In the genomic region with DNA sequence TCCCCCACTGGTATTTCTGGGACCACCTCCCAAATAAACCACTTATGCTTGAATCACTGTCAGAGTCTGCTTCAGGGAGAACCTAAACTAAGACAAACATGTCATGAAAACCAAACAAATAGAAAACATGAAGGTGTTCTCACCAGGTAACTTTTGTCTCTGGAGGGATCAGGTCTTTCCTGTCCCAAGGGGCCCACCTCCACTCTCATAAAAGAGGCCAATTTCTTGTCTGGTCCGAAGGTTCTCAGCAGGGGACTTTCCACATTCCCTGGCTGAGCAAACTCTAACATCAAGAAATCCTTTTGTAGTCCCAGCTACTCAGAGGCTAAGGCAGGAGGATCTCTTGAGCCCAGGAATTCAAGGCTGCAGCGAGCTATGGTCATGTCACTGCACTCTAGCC, we compare ENCODE assay signal across 15 cellular contexts. TPM values are rescaled to one million over a fixed set of nuclear protein-coding genes. Genes with fewer than 3 reads are reported as not detected.
DNase-seq lines count a peak whose midpoint lies in the region; ATAC-seq, FAIRE-seq and TF ChIP-seq lines count a peak whose summit lies in the region.
"Had no signal": no experiment of that assay in that cellular context is flagged by ENCODE, and none has a peak within 500 bp of the region (broad histone marks: within the 10 kb centered on the region; RNA-seq: fewer than 3 reads in every experiment).

No MANE protein-coding gene starts in this region.

- no peak for TF ChIP-seq EP300 in GM12878 (IDR thresholded peaks at IDR 0.05; ENCODE audit: borderline replicate concordance in 1 of 2, control insufficient read depth in 1 of 2, low read depth in 2 of 2, low read length in 2 of 2)

- H2AFZ ChIP-seq in GM12878 (ENCODE audit: control insufficient read depth, low read depth, low read length) = no peak overlapping the region

- no TSS peak for BruUV-seq in GM12878 (replicated peaks; lab: Mats Ljungman, UMichigan)

- H3K9me3 ChIP-seq in GM12878 (replicated peaks; ENCODE audit: control insufficient read depth, insufficient read depth, low read length) (no peaks in the 10 kb centered on the region; the same call in 2 of the 3 replicates), mucosa of descending colon (no peaks in the 10 kb centered on the region)
- H3K9me3 ChIP-seq: ascending aorta, gastrocnemius medialis had no signal

- no peaks in the 10 kb centered on the region for H4K20me1 ChIP-seq in GM12878 (ENCODE audit: control insufficient read depth, insufficient read depth)

- in situ Hi-C loops in GM12878 (cut with MboI) = no loop called here

- RAD21 ChIA-PET in GM12878 (lab: Charles Lee; ENCODE audit: unreplicated experiment) = interaction anchor here (1.4 kb wide), 1 partner anchor 204 kb away, joined by 3 read pairs; no protein-coding TSS in a partner anchor

- DNase-seq in GM19239 (ENCODE audit: insufficient read length, low spot score) (no peak), GM12878 (ENCODE audit: low read depth, low spot score) (no peak), mucosa of descending colon (no peak), NCI-H774 (lab: John Stamatoyannopoulos, UW) (no peak)
- DNase-seq in stimulated activated CD4-positive, alpha-beta T cell treated with anti-CD3 and anti-CD28 coated beads, Interleukin-2, amount 100 ng/mL, for 48 hours = no peak
- DNase-seq: activated CD4-positive, alpha-beta T cell treated with anti-CD3 and anti-CD28 coated beads, Interleukin-2, amount 50 U/mL, for 1 hour; activated naive CD4-positive, alpha-beta T cell treated with anti-CD3 and anti-CD28 coated beads for 36 hours; gastrocnemius medialis; naive B cell had no signal

- TF ChIP-seq POLR2A in GM12878 (IDR thresholded peaks at IDR 0.05; ENCODE audit: low read depth, low read length) = no peak

- intact Hi-C loops in GM12878 (cut with micrococcal nuclease; ENCODE audit: unreplicated experiment) = no loop called here
- intact Hi-C loops in mucosa of descending colon (cut with DNase I, micrococcal nuclease) = no loop called here

- WGBS in GM12878 (ENCODE audit: insufficient coverage, insufficient replicate concordance, low lambda C conversion rate, missing lambda C conversion rate) = 90% methylated on average over 2 of the region's 2 CpGs

- TF ChIP-seq RAD21 in GM12878 (IDR thresholded peaks at IDR 0.05; ENCODE audit: insufficient read depth, low read depth, low read length) = no peak

- H3K4me1 ChIP-seq in GM12878 (ENCODE audit: control insufficient read depth, insufficient read depth, low read length) (peaks cover 30% of the 10 kb centered on the region), mucosa of descending colon (ENCODE audit: low read depth) (peaks cover 10% of the 10 kb centered on the region)
- H3K4me1 ChIP-seq: ascending aorta, gastrocnemius medialis had no signal

- FAIRE-seq in GM19239 (lab: Jason Lieb, UNC) = peak; percentile 14
- no peak for FAIRE-seq in GM12878 (lab: Jason Lieb, UNC)
- FAIRE-seq: D721Med, H54 had no signal

- peak overlapping the region; percentile 17; the same call in 1 of the 2 replicates for H3K4me2 ChIP-seq in GM12878 (ENCODE audit: control insufficient read depth, insufficient read depth)

- ATAC-seq in GM12878 (no peak), mucosa of descending colon (peak; percentile 33), GM21515 (IDR thresholded peaks at IDR 0.05; ENCODE audit: unreplicated experiment) (no peak), GM21423 (IDR thresholded peaks at IDR 0.05; ENCODE audit: unreplicated experiment) (no peak)
- ATAC-seq: gastrocnemius medialis had no signal

- no peaks in the 10 kb centered on the region for H3K27me3 ChIP-seq in GM12878 (replicated peaks in 1 of 2; ENCODE audit: control insufficient read depth in 2 of 2, insufficient read depth in 2 of 2, low read length in 1 of 2)
- H3K27me3 ChIP-seq: gastrocnemius medialis had no signal

- CTCF ChIA-PET in GM12878 (lab: Yijun Ruan, JAX) = no interaction called here

- SMC1A ChIA-PET in GM12878 (lab: Charles Lee; ENCODE audit: uncharacterized antibody, unreplicated experiment) = interaction anchor here (1.1 kb wide), 1 partner anchor 24 kb away, joined by 3 read pairs; no protein-coding TSS in a partner anchor

- H3K27ac ChIP-seq in C4-2B (peak overlapping the region; percentile 72), GM12878 (ENCODE audit: control insufficient read depth, insufficient read depth) (no peak overlapping the region)
- H3K27ac ChIP-seq: ascending aorta, gastrocnemius medialis had no signal

- H3K9ac ChIP-seq in GM12878 (ENCODE audit: control insufficient read depth, insufficient read depth, low read length) = no peak overlapping the region

- TF ChIP-seq CTCF in C4-2B (conservative IDR thresholded peaks at IDR 0.05) (no peak), GM12878 (IDR thresholded peaks at IDR 0.05 in 2 of 3, conservative IDR thresholded peaks at IDR 0.05 in 1 of 3; ENCODE audit: control insufficient read depth in 2 of 3, extremely low read depth in 1 of 3, insufficient read depth in 1 of 3, low read depth in 3 of 3, low read length in 3 of 3) (no peak), mucosa of descending colon (IDR thresholded peaks at IDR 0.05) (no peak)

- no peaks in the 10 kb centered on the region for H3K79me2 ChIP-seq in GM12878 (ENCODE audit: control insufficient read depth, insufficient read depth, low read length)

- H3K36me3 ChIP-seq in GM12878 (ENCODE audit: control insufficient read depth in 2 of 2, insufficient read depth in 2 of 2, low read length in 1 of 2) (no peaks in the 10 kb centered on the region), mucosa of descending colon (ENCODE audit: low read depth) (no peaks in the 10 kb centered on the region)
- H3K36me3 ChIP-seq: ascending aorta, gastrocnemius medialis had no signal

- H3K4me3 ChIP-seq in GM12878 (no peak overlapping the region), mucosa of descending colon (no peak overlapping the region)
- H3K4me3 ChIP-seq: ascending aorta, gastrocnemius medialis had no signal

- POLR2A ChIA-PET in GM12878 (lab: Charles Lee) = interaction anchor here (0.6 to 1.5 kb wide), 2 partner anchors 64 to 204 kb away, joined by 3 to 4 read pairs; no protein-coding TSS in a partner anchor

TF ChIP-seq in GM12878, 131 proteins besides CTCF, POLR2A, EP300 and RAD21 (continues in another document):
- TF ChIP-seq RUNX3 (IDR thresholded peaks at IDR 0.05; ENCODE audit: low read length) (no peak), EGR1 (IDR thresholded peaks at IDR 0.05; ENCODE audit: borderline replicate concordance in 1 of 2, low read depth in 2 of 2, low read length in 2 of 2) (no peak), REST (IDR thresholded peaks at IDR 0.05; ENCODE audit: low read depth, low read length) (no peak), WRNIP1 (IDR thresholded peaks at IDR 0.05; ENCODE audit: borderline replicate concordance, low read depth, low read length) (no peak), ATF7 (IDR thresholded peaks at IDR 0.05; ENCODE audit: low read depth) (no peak), CBX3 (IDR thresholded peaks at IDR 0.05; ENCODE audit: borderline replicate concordance, low read depth) (no peak), RFX5 (IDR thresholded peaks at IDR 0.05; ENCODE audit: low read depth, low read length) (no peak), SREBF1 (IDR thresholded peaks at IDR 0.05; ENCODE audit: low read length) (no peak), SMC3 (IDR thresholded peaks at IDR 0.05; ENCODE audit: borderline replicate concordance, low read length) (no peak), MEF2B (IDR thresholded peaks at IDR 0.05; ENCODE audit: partially characterized antibody, poor library complexity, severe bottlenecking) (peak; percentile 95), RBBP5 (conservative IDR thresholded peaks at IDR 0.05) (no peak)

RNA-seq across cellular contexts. Expression of gene FOXP4, which starts 8.8 kb away (rescaled TPM):
- 18.2 and 18.6 TPM in 2 replicates for total RNA-seq in GM12878 (2013; cell fraction: nucleolus; rRNA removed)
- 3.4 and 5.1 TPM in 2 replicates for total RNA-seq in GM12878 (2014; rRNA removed)
- 1.8 and 2.3 TPM in 2 replicates for total RNA-seq in GM12878 (2014; rRNA removed; fragmentation: Illumina TruSeq; extraction: Trizol)
- 41.6 and 46.1 TPM in 2 replicates for total RNA-seq in GM12878 (2021)
- 4.1 TPM for polyA plus RNA-seq in GM12878 (2011; ENCODE audit: low read depth)
- polyA plus RNA-seq in GM12878 (2011; rRNA removed) = 0.73 and 2.3 TPM in 2 replicates
- 4.1 and 4.7 TPM in 2 replicates for polyA plus RNA-seq in GM12878 (2011; cell fraction: cytosol; rRNA removed)
- 18.4 and 27.1 TPM in 2 replicates for polyA plus RNA-seq in GM12878 (2011; cell fraction: nucleus; rRNA removed)
- polyA plus RNA-seq in GM12878 (2012) = 18.6 and 19.7 TPM in 2 replicates
- 1.9 and 6.3 TPM in 2 replicates for polyA plus RNA-seq in GM12878 (2014; fragmentation: Illumina TruSeq; extraction: Trizol)
- polyA plus RNA-seq in GM12878 (2014; fragmentation: Nextera tagmentation; extraction: Ambion mirVana) = under 1 TPM; 0.31 to 0.40 TPM
- 12.0 and 16.6 TPM in 2 replicates for polyA plus RNA-seq in GM12878 (2014; rRNA removed)
- polyA plus RNA-seq in GM12878 (2016; fragmentation: Nextera tagmentation; extraction: Ambion mirVana) = 1 to 10 TPM; 2.1 to 2.3 TPM
- 3.1 and 7.7 TPM in 2 replicates for polyA minus RNA-seq in GM12878 (2011; rRNA and poly(A)+ RNA removed)
- polyA minus RNA-seq in GM12878 (2011; cell fraction: cytosol; rRNA and poly(A)+ RNA removed) = 12.6 and 13.3 TPM in 2 replicates
- polyA minus RNA-seq in GM12878 (2011; cell fraction: nucleus; rRNA and poly(A)+ RNA removed) = 4.7 and 9.2 TPM in 2 replicates
- total RNA-seq in mucosa of descending colon = 10 to 100 TPM; 31.5 to 34.9 (median 33.8) TPM
